1 cellular context compared by ENCODE assay signal in the genomic region with DNA sequence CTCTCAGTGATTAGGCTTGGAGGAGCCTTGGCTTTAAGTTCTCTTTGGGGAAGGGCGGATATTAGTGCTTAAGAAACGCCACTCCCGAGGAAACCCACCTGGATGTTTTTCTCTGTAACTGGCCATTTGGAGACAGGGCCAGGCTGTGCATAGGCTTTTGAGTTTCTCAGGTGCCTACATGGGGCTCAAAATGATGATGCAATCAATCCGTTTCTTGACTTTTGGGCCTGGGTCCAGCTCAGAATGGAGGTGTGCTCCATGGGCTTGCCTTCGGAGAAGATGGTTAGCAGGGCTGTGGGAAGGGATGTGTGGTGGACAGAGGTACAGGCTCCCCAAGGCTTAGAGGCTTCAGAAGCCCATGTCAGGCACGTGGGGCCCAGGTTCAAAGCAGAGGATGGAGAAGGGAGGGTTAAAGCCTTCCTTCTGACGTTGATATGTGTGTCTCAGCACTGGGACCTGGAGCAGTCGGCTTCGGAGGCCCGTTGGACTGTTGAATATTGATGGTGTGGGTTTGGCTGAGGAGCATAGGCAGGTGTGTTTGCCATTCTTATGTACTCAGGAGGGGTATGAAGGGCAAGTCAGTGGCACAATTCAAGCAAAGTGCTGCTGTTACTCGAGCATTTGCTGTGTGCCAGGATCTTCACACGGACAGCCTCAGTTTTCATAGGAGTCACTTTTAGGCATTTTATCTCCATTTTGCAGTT.
TF ChIP-seq lines count a peak whose summit lies in the region.

No MANE protein-coding gene starts in this region.

TF ChIP-seq in WTC11, 78 proteins besides CTCF, POLR2A, EP300 and RAD21 (continued from another document):
- TF ChIP-seq, protein P1, sequence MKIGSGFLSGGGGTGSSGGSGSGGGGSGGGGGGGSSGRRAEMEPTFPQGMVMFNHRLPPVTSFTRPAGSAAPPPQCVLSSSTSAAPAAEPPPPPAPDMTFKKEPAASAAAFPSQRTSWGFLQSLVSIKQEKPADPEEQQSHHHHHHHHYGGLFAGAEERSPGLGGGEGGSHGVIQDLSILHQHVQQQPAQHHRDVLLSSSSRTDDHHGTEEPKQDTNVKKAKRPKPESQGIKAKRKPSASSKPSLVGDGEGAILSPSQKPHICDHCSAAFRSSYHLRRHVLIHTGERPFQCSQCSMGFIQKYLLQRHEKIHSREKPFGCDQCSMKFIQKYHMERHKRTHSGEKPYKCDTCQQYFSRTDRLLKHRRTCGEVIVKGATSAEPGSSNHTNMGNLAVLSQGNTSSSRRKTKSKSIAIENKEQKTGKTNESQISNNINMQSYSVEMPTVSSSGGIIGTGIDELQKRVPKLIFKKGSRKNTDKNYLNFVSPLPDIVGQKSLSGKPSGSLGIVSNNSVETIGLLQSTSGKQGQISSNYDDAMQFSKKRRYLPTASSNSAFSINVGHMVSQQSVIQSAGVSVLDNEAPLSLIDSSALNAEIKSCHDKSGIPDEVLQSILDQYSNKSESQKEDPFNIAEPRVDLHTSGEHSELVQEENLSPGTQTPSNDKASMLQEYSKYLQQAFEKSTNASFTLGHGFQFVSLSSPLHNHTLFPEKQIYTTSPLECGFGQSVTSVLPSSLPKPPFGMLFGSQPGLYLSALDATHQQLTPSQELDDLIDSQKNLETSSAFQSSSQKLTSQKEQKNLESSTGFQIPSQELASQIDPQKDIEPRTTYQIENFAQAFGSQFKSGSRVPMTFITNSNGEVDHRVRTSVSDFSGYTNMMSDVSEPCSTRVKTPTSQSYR (CRISPR knock-in tag; IDR thresholded peaks at IDR 0.05) = no peak
- TF ChIP-seq NFATC4 (CRISPR knock-in tag; IDR thresholded peaks at IDR 0.05) = no peak
TF ChIP-seq in WTC11: peak in this region for 0.
